ENCODE assay signal across 1 cellular context in the genomic region with DNA sequence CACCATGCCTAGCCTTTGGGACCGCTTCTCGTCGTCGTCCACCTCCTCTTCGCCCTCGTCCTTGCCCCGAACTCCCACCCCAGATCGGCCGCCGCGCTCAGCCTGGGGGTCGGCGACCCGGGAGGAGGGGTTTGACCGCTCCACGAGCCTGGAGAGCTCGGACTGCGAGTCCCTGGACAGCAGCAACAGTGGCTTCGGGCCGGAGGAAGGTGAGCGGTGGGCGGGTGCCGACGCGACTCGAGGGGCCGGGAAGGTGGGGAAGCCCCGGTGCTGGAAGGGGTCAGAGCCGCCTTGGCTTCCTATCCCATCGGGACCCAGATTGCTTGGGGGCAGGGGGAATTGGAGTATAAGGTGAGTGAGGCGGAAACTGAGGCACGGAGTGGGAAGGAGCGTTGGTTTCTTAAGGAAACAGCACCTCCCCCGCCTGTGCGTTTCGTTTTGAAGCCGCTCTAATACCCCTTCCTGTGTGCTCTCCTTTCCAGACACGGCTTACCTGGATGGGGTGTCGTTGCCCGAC.
TF ChIP-seq lines count a peak whose summit lies in the region.

No MANE protein-coding gene starts in this region.

TF ChIP-seq in HEK293, 187 proteins besides CTCF, POLR2A, EP300 and RAD21 (continued from another document):
- no peak for TF ChIP-seq ZNF449 (tag by site-specific recombination; IDR thresholded peaks at IDR 0.05)
- no peak; the same call in none of the 2 replicates for TF ChIP-seq KLF8 (tag by site-specific recombination; IDR thresholded peaks at IDR 0.05)
- TF ChIP-seq ZNF416 (tag by site-specific recombination; IDR thresholded peaks at IDR 0.05) = no peak
- TF ChIP-seq ZNF558 (tag by site-specific recombination; IDR thresholded peaks at IDR 0.05) = no peak
- TF ChIP-seq IKZF3 (tag by site-specific recombination; IDR thresholded peaks at IDR 0.05) = no peak
- no peak for TF ChIP-seq ZXDB (tag by site-specific recombination; IDR thresholded peaks at IDR 0.05)
- peak; percentile 12; the same call in 1 of the 2 replicates for TF ChIP-seq BCL11B (tag by site-specific recombination; IDR thresholded peaks at IDR 0.05; ENCODE audit: low read depth)
- TF ChIP-seq, protein P1, sequence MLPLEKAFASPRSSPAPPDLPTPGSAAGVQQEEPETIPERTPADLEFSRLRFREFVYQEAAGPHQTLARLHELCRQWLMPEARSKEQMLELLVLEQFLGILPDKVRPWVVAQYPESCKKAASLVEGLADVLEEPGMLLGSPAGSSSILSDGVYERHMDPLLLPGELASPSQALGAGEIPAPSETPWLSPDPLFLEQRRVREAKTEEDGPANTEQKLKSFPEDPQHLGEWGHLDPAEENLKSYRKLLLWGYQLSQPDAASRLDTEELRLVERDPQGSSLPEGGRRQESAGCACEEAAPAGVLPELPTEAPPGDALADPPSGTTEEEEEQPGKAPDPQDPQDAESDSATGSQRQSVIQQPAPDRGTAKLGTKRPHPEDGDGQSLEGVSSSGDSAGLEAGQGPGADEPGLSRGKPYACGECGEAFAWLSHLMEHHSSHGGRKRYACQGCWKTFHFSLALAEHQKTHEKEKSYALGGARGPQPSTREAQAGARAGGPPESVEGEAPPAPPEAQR (tag by site-specific recombination; IDR thresholded peaks at IDR 0.05) = no peak
- no peak for TF ChIP-seq ZNF626 (tag by site-specific recombination; IDR thresholded peaks at IDR 0.05)
- no peak for TF ChIP-seq ZNF423 (tag by site-specific recombination; IDR thresholded peaks at IDR 0.05)
